Comparison of ENCODE assay signal across 34 cellular contexts in the genomic region with DNA sequence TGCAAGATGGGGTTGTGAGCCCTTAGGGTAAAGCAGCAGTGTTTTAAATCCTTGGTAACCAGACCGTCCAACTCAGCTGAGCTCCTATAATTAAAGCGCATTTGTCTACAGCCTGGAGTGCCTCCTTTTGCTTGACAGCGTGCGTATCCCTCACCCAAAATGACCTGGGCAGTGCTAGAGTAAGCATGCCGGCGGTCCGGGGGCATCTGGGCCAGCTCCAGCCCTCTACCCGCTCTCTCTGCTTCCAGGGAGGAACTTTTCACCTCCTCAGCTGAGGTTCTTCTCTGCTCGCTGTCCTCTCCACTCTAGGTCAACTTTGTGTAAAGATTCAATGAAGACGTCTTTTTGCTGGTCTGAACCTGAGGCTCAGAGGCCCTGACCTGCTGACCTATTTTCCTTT.
"Had no signal": no experiment of that assay in that cellular context is flagged by ENCODE, and none has a peak within 500 bp of the region (broad histone marks: within the 10 kb centered on the region; RNA-seq: fewer than 3 reads in every experiment).

No MANE protein-coding gene starts in this region.

- H3K9me3 ChIP-seq: MG63 had no signal

- H3K27ac ChIP-seq: KMS-11 had no signal

- H3K4me2 ChIP-seq: KMS-11 had no signal

- H3K4me3 ChIP-seq: MG63 had no signal

- H3K9ac ChIP-seq: KMS-11 had no signal

- DNase-seq: Karpas-422, Kasumi-1, MG63, MM.1S, MV-4-11, NCI-H1048, NCI-H1092, NCI-H1092 treated with DMSO at 0.1 percent for 48 hours, NCI-H1105, NCI-H1105 treated with DMSO at 0.1 percent for 48 hours, NCI-H1417 treated with DMSO at 0.1 percent for 48 hours, NCI-H1436, NCI-H1436 treated with DMSO at 0.1 percent for 48 hours, NCI-H146, NCI-H1694, NCI-H1694 treated with DMSO at 0.1 percent for 48 hours, NCI-H187, NCI-H187 treated with DMSO at 0.1 percent for 48 hours, NCI-H1930, NCI-H2029, NCI-H2029 treated with DMSO at 0.1 percent for 48 hours, NCI-H2081, NCI-H2081 treated with DMSO at 0.1 percent for 48 hours, NCI-H2107, NCI-H2171, NCI-H2171 treated with DMSO at 0.1 percent for 48 hours, NCI-H2227 treated with DMSO at 0.1 percent for 48 hours, NCI-H226, NCI-H345, NCI-H446, NCI-H446 treated with DMSO at 0.1 percent for 48 hours, NCI-H510A, NCI-H510A treated with DMSO at 0.1 percent for 48 hours had no signal

- H3K36me3 ChIP-seq: MG63 had no signal
